Comparison of ENCODE assay signal across 1 cellular context in genomic region chr2:20576598-20577115, GRCh38.
TF ChIP-seq lines count a peak whose summit lies in the region.

No MANE protein-coding gene starts in this region.

TF ChIP-seq in K562, 482 proteins besides CTCF, POLR2A, EP300 and RAD21 (continued from another document and continues in another):
- TF ChIP-seq ZBTB49 (CRISPR knock-in tag; IDR thresholded peaks at IDR 0.05; ENCODE audit: borderline replicate concordance) (no peak), ZNF830 (CRISPR knock-in tag; IDR thresholded peaks at IDR 0.05) (no peak), BCL6 (CRISPR knock-in tag; IDR thresholded peaks at IDR 0.05) (peak; percentile 51; the same call in 1 of the 2 replicates), ZFPM2 (CRISPR knock-in tag; IDR thresholded peaks at IDR 0.05) (no peak), YBX1 (IDR thresholded peaks at IDR 0.05) (no peak), CUX1 (CRISPR knock-in tag; IDR thresholded peaks at IDR 0.05) (0 out of 2 replicates have a peak, but pooled peaks have one; percentile 40), TOE1 (IDR thresholded peaks at IDR 0.05; ENCODE audit: borderline replicate concordance) (no peak), TOE1 (CRISPR knock-in tag; IDR thresholded peaks at IDR 0.05; ENCODE audit: borderline replicate concordance, low read depth) (no peak), USF2 (CRISPR knock-in tag; IDR thresholded peaks at IDR 0.05) (no peak), ZNF449 (CRISPR knock-in tag; IDR thresholded peaks at IDR 0.05) (no peak), FOXK2 (conservative IDR thresholded peaks at IDR 0.05 in 1 of 2, IDR thresholded peaks at IDR 0.05 in 1 of 2; ENCODE audit: low read depth in 2 of 2) (peak; percentile 37 to 48; a peak in 2 of 4 replicates), GATAD2B (IDR thresholded peaks at IDR 0.05; ENCODE audit: borderline replicate concordance) (no peak), E2F3 (CRISPR knock-in tag; IDR thresholded peaks at IDR 0.05) (0 out of 2 replicates have a peak, but pooled peaks have one; percentile 0), HES1 (IDR thresholded peaks at IDR 0.05; ENCODE audit: low read depth) (no peak), TFE3 (CRISPR knock-in tag; IDR thresholded peaks at IDR 0.05) (no peak), ZBTB40 (IDR thresholded peaks at IDR 0.05) (peak; percentile 47), ZBTB40 (CRISPR knock-in tag; IDR thresholded peaks at IDR 0.05) (no peak), CHD1 (IDR thresholded peaks at IDR 0.05; ENCODE audit: low read length) (no peak), ZNF695 (CRISPR knock-in tag; IDR thresholded peaks at IDR 0.05) (no peak), ARID1B (IDR thresholded peaks at IDR 0.05) (peak; percentile 25; the same call in 1 of the 2 replicates), NFIX (CRISPR knock-in tag; IDR thresholded peaks at IDR 0.05; ENCODE audit: low read depth) (no peak), RBM25 (IDR thresholded peaks at IDR 0.05; ENCODE audit: low read depth, low read length, severe bottlenecking) (no peak), SP1 (CRISPR knock-in tag; IDR thresholded peaks at IDR 0.05) (no peak), NCOA1 (IDR thresholded peaks at IDR 0.05; ENCODE audit: low read depth) (no peak; the same call in 1 of the 2 replicates), SRSF3 (IDR thresholded peaks at IDR 0.05; ENCODE audit: insufficient read depth, low read length) (no peak), TRIM25 (IDR thresholded peaks at IDR 0.05; ENCODE audit: borderline replicate concordance) (no peak), ZNF354B (CRISPR knock-in tag; IDR thresholded peaks at IDR 0.05) (no peak), BRD9 (IDR thresholded peaks at IDR 0.05; ENCODE audit: low read depth, partially characterized antibody) (no peak), OTX1 (CRISPR knock-in tag; IDR thresholded peaks at IDR 0.05) (no peak), GMEB1 (CRISPR knock-in tag; IDR thresholded peaks at IDR 0.05) (no peak)
